Comparison of ENCODE assay signal across 9 cellular contexts in genomic region chr1:21397813-21398188, GRCh38. TPM values are rescaled to one million over a fixed set of nuclear protein-coding genes. Genes with fewer than 3 reads are reported as not detected.
A peak's percentile ranks its signal among the peaks of the same experiment; 100 is the strongest.
DNase-seq lines count a peak whose midpoint lies in the region; ATAC-seq and TF ChIP-seq lines count a peak whose summit lies in the region.
"Had no signal": no experiment of that assay in that cellular context is flagged by ENCODE, and none has a peak within 500 bp of the region (broad histone marks: within the 10 kb centered on the region; RNA-seq: fewer than 3 reads in every experiment).

No MANE protein-coding gene starts in this region.

- H3K4me1 ChIP-seq in iPS DF 6.9 (ENCODE audit: control insufficient read depth, insufficient read depth, low read length) (peaks cover 1% of the 10 kb centered on the region; the same call in 1 of the 2 replicates), transverse colon (no peaks in the 10 kb centered on the region)

- TF ChIP-seq POLR2A in transverse colon (IDR thresholded peaks at IDR 0.05): no peak

- no peaks in the 10 kb centered on the region for H3K9me3 Mint-ChIP-seq in activated CD4-positive, alpha-beta T cell treated with anti-CD3 and anti-CD28 coated beads, Interleukin-2, amount 10 ng/mL, durations not matched to agents 7 days and 5 days

- H3K4me3 ChIP-seq in iPS DF 6.9 (ENCODE audit: low read length) (no peak overlapping the region), transverse colon (no peak overlapping the region)

- in situ Hi-C loops in transverse colon (cut with MboI; ENCODE audit: low pct_ligation_motif_present in 1 of 4, low pct_unique_long_range_greater_than_20kb in 1 of 4, low sequenced_read_pairs in 3 of 4): no loop called here

- H3K27ac ChIP-seq in iPS DF 6.9 (ENCODE audit: low read length) (no peak overlapping the region), transverse colon (no peak overlapping the region)

- H3K27me3 ChIP-seq in iPS DF 6.9 (ENCODE audit: control insufficient read depth, insufficient read depth, low read length) (no peaks in the 10 kb centered on the region), transverse colon (peaks cover 22% of the 10 kb centered on the region)

- POLR2A ChIA-PET in activated CD4-positive, alpha-beta T cell treated with anti-CD3 and anti-CD28 coated beads, Interleukin-2, amount 10 ng/mL, durations not matched to agents 7 days and 5 days (lab: Charles Lee): no interaction called here

- no CpG with 5 or more reads among the region's 15 CpGs for WGBS in iPS DF 6.9 (ENCODE audit: insufficient coverage, insufficient read length)
- 54 to 100% methylated on average over 4 to 15 of the region's 15 CpGs for WGBS in transverse colon (ENCODE audit: low coverage in 1 of 2), 2 donors

- H3K36me3 ChIP-seq in iPS DF 6.9 (ENCODE audit: control insufficient read depth, insufficient read depth, low read length) (no peaks in the 10 kb centered on the region), transverse colon (no peaks in the 10 kb centered on the region)

- no peaks in the 10 kb centered on the region for H3K36me3 Mint-ChIP-seq in activated CD4-positive, alpha-beta T cell treated with anti-CD3 and anti-CD28 coated beads, Interleukin-2, amount 10 ng/mL, durations not matched to agents 7 days and 5 days (ENCODE audit: low read depth)

- CTCF ChIA-PET in activated CD4-positive, alpha-beta T cell treated with anti-CD3 and anti-CD28 coated beads, Interleukin-2, amount 10 ng/mL, durations not matched to agents 7 days and 5 days (lab: Charles Lee): no interaction called here

- ATAC-seq in GM21367 (IDR thresholded peaks at IDR 0.05; ENCODE audit: unreplicated experiment): no peak
- no peak for ATAC-seq in HG02885 (IDR thresholded peaks at IDR 0.05; ENCODE audit: poor library complexity, unreplicated experiment)
- ATAC-seq: esophagus mucosa had no signal

- peak overlapping the region; percentile 34 for H3K4me3 Mint-ChIP-seq in activated CD4-positive, alpha-beta T cell treated with anti-CD3 and anti-CD28 coated beads, Interleukin-2, amount 10 ng/mL, durations not matched to agents 7 days and 5 days

- peaks cover 21% of the 10 kb centered on the region for H3K27me3 Mint-ChIP-seq in activated CD4-positive, alpha-beta T cell treated with anti-CD3 and anti-CD28 coated beads, Interleukin-2, amount 10 ng/mL, durations not matched to agents 7 days and 5 days

- peak overlapping the region; percentile 31 for H3K27ac Mint-ChIP-seq in activated CD4-positive, alpha-beta T cell treated with anti-CD3 and anti-CD28 coated beads, Interleukin-2, amount 10 ng/mL, durations not matched to agents 7 days and 5 days

- intact Hi-C loops in transverse colon (cut with DNase I; ENCODE audit: low total_unique reads): no loop called here

- H3K4me1 Mint-ChIP-seq in activated CD4-positive, alpha-beta T cell treated with anti-CD3 and anti-CD28 coated beads, Interleukin-2, amount 10 ng/mL, durations not matched to agents 7 days and 5 days: peaks cover 12% of the 10 kb centered on the region

- H3K9me3 ChIP-seq in iPS DF 6.9 (ENCODE audit: control insufficient read depth, insufficient read depth, low read length) (no peaks in the 10 kb centered on the region), transverse colon (no peaks in the 10 kb centered on the region)

- no peak for TF ChIP-seq CTCF in transverse colon (IDR thresholded peaks at IDR 0.05)

- no peak for TF ChIP-seq EP300 in transverse colon (IDR thresholded peaks at IDR 0.05; ENCODE audit: low read depth)

- peak; percentile 10 for DNase-seq in activated naive CD4-positive, alpha-beta T cell treated with Interleukin-2 at 50 U/mL for 16 hours
- DNase-seq in activated naive CD4-positive, alpha-beta T cell (lab: John Stamatoyannopoulos, UW): no peak
- peak; percentile 21 for DNase-seq in activated CD4-positive, alpha-beta T cell treated with anti-CD3 and anti-CD28 coated beads, Interleukin-2, amount 10 ng/mL, durations not matched to agents 7 days and 5 days
- DNase-seq in iPS DF 6.9 (ENCODE audit: low read depth, low spot score): peak; percentile 20
- peak; percentile 13 for DNase-seq in transverse colon
- no peak for DNase-seq in NCI-H510A (lab: John Stamatoyannopoulos, UW)

RNA-seq across cellular contexts. Expression of gene NBPF3, which starts 42.1 kb away (rescaled TPM):
- 1 to 10 TPM; 6.1 to 6.2 TPM for total RNA-seq in activated CD4-positive, alpha-beta T cell treated with anti-CD3 and anti-CD28 coated beads, Interleukin-2, amount 10 ng/mL, durations not matched to agents 7 days and 5 days
- 10 to 100 TPM in 2 of 4 donors, 1 to 10 TPM in 2; 2.3 to 80.2 (median 10.9) TPM for total RNA-seq in transverse colon

Comparison
In these comparisons a context has a peak if more than half of its experiments do, and no peak if none do; other contexts are left out.
1. DNase-seq: peak in activated naive CD4-positive, alpha-beta T cell treated with Interleukin-2 at 50 U/mL for 16 hours (single experiment), activated CD4-positive, alpha-beta T cell treated with anti-CD3 and anti-CD28 coated beads, Interleukin-2, amount 10 ng/mL, durations not matched to agents 7 days and 5 days (single experiment), iPS DF 6.9 (single experiment) and transverse colon (single experiment); none in activated naive CD4-positive, alpha-beta T cell (0 of 4) and NCI-H510A (single experiment).